ENCODE assay signal across 15 cellular contexts in genomic region chr5:154345255-154345952, GRCh38.
A peak's percentile ranks its signal among the peaks of the same experiment; 100 is the strongest.
DNase-seq lines count a peak whose midpoint lies in the region; ATAC-seq, FAIRE-seq and TF ChIP-seq lines count a peak whose summit lies in the region.
"Had no signal": no experiment of that assay in that cellular context is flagged by ENCODE, and none has a peak within 500 bp of the region (broad histone marks: within the 10 kb centered on the region; RNA-seq: fewer than 3 reads in every experiment).

No MANE protein-coding gene starts in this region.

- H3K36me3 ChIP-seq in GM06990 (ENCODE audit: control insufficient read depth, insufficient read depth, low read length) (no peaks in the 10 kb centered on the region), upper lobe of left lung (peaks cover 0 to 4% (median 0%) of the 10 kb centered on the region in 4 donors), MG63 (no peaks in the 10 kb centered on the region)
- H3K36me3 ChIP-seq: suprapubic skin had no signal

- H3K9me3 ChIP-seq in upper lobe of left lung (no peaks in the 10 kb centered on the region), MG63 (no peaks in the 10 kb centered on the region)
- H3K9me3 ChIP-seq: suprapubic skin had no signal

- peak; percentile 79 for ATAC-seq in HG02571 (IDR thresholded peaks at IDR 0.05; ENCODE audit: unreplicated experiment)
- peak; percentile 56 for ATAC-seq in HG03139 (IDR thresholded peaks at IDR 0.05; ENCODE audit: unreplicated experiment)
- ATAC-seq in upper lobe of left lung (ENCODE audit: low FRiP score in 2 of 2) = no peak

- no peak overlapping the region for H3K4me3 ChIP-seq in GM06990 (replicated peaks; ENCODE audit: low read depth, low read length)
- H3K4me3 ChIP-seq in upper lobe of left lung = no peak overlapping the region
- H3K4me3 ChIP-seq in dorsolateral prefrontal cortex = no peak overlapping the region
- H3K4me3 ChIP-seq in MG63 = no peak overlapping the region
- H3K4me3 ChIP-seq: suprapubic skin had no signal

- peak; percentile 57 for FAIRE-seq in GM19239 (lab: Jason Lieb, UNC)
- FAIRE-seq: A204.1, kidney had no signal

- TF ChIP-seq EP300 in upper lobe of left lung (IDR thresholded peaks at IDR 0.05) = no peak

- WGBS in upper lobe of left lung, 2 donors = 94 to 98% methylated on average over 4 to 5 of the region's 5 CpGs

- TF ChIP-seq CTCF in GM06990 (IDR thresholded peaks at IDR 0.05; ENCODE audit: insufficient read depth, low read length, poor library complexity, severe bottlenecking) (no peak), upper lobe of left lung (IDR thresholded peaks at IDR 0.05) (no peak), dorsolateral prefrontal cortex (IDR thresholded peaks at IDR 0.05 in 54 of 56, conservative IDR thresholded peaks at IDR 0.05 in 2 of 56; ENCODE audit: low read depth in 1 of 56, partially characterized antibody in 56 of 56) (no peak)

- H3K27me3 ChIP-seq in GM06990 (replicated peaks; ENCODE audit: control insufficient read depth, insufficient read depth, low read length) = no peaks in the 10 kb centered on the region
- H3K27me3 ChIP-seq in upper lobe of left lung = no peaks in the 10 kb centered on the region
- H3K27me3 ChIP-seq in dorsolateral prefrontal cortex = no peaks in the 10 kb centered on the region
- H3K27me3 ChIP-seq in MG63 = no peaks in the 10 kb centered on the region
- H3K27me3 ChIP-seq: suprapubic skin had no signal

- no peaks in the 10 kb centered on the region for H3K4me1 ChIP-seq in upper lobe of left lung
- H3K4me1 ChIP-seq: suprapubic skin had no signal

- DNase-seq in GM06990 (ENCODE audit: extremely low read depth, insufficient read length) (peak; percentile 51), GM19239 (ENCODE audit: insufficient read length, low spot score) (no peak), upper lobe of left lung (no peak), mucosa of gallbladder (ENCODE audit: low spot score) (no peak), dorsolateral prefrontal cortex (no peak), MG63 (no peak)
- DNase-seq: activated CD8-positive, alpha-beta memory T cell treated with anti-CD3 and anti-CD28 coated beads, Interleukin-2, amount 50 U/mL, for 48 hours; anterior cingulate cortex; kidney; naive B cell; NCI-H524 had no signal

- H3K27ac ChIP-seq in upper lobe of left lung (no peak overlapping the region), dorsolateral prefrontal cortex (no peak overlapping the region)
- H3K27ac ChIP-seq: suprapubic skin had no signal

- no peak for TF ChIP-seq POLR2A in upper lobe of left lung (IDR thresholded peaks at IDR 0.05)

- intact Hi-C loops in dorsolateral prefrontal cortex (cut with DNase I) = no loop called here

Comparison
In these comparisons a context has a peak if more than half of its experiments do, and no peak if none do; other contexts are left out.
1. ATAC-seq: peak in HG02571 (single experiment) and HG03139 (single experiment); none in upper lobe of left lung (0 of 2).